Comparison of ENCODE assay signal across 21 cellular contexts in the genomic region with DNA sequence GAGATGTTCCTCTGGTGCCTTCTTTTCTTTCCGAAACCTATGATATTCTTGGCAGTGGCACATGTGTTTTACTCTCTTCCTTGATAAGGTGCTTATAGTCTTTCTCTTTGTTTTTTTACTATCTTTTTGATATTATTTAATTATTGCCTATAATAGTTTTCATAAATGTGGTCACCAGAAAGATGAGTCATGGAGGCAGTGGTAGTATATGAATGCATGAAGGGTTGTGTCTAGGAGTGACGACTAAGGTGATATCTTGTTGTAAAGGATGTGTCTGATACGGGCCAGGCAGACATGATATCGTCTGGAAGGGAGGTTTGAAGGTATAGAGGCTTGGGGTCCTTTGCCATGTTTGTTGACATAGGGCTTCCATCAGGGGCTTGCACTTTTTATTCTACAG.
"Had no signal": no experiment of that assay in that cellular context is flagged by ENCODE, and none has a peak within 500 bp of the region (broad histone marks: within the 10 kb centered on the region; RNA-seq: fewer than 3 reads in every experiment).

No MANE protein-coding gene starts in this region.

- DNase-seq: activated CD4-positive, alpha-beta T cell treated with anti-CD3 and anti-CD28 coated beads, Interleukin-2, amount 10 ng/mL, durations not matched to agents 7 days and 5 days; activated CD8-positive, alpha-beta memory T cell treated with anti-CD3 and anti-CD28 coated beads, Interleukin-2, amount 50 U/mL, for 4 hours; activated effector memory CD4-positive, alpha-beta T cell treated with Interleukin-2 at 50 U/mL for 16 hours; activated naive CD4-positive, alpha-beta T cell treated with anti-CD3 and anti-CD28 coated beads, Interleukin-2, amount 50 U/mL, for 16 hours; activated T-cell treated with anti-CD3 and anti-CD28 coated beads, Interleukin-2, amount 50 U/mL, for 4 hours; islet precursor cell; lower lobe of right lung; pancreas; spleen; stimulated activated CD4-positive, alpha-beta T cell treated with anti-CD3 and anti-CD28 coated beads, Interleukin-4, amount 100 ng/mL, for 4 hours; T-helper 1 cell; T-helper 9 cell; tibial artery; uterus had no signal

- H3K36me3 ChIP-seq: esophagus muscularis mucosa, lower lobe of right lung, neutrophil, pancreas, spleen, tibial artery, uterus had no signal

- H3K27me3 ChIP-seq: body of pancreas, esophagus muscularis mucosa, hepatocyte, neutrophil, pancreas, spleen, tibial artery, uterus had no signal

- H3K9me3 ChIP-seq: body of pancreas, esophagus muscularis mucosa, lower lobe of right lung, neutrophil, pancreas, spleen, tibial artery, uterus had no signal

- H3K4me3 Mint-ChIP-seq: activated CD4-positive, alpha-beta T cell treated with anti-CD3 and anti-CD28 coated beads, Interleukin-2, amount 10 ng/mL, durations not matched to agents 7 days and 5 days; activated T-cell treated with anti-CD3 and anti-CD28 coated beads, Interleukin-2, amount 50 U/mL, for 4 hours; natural killer cell treated with Interleukin-12 subunit alpha and Interleukin-12 subunit beta and Interleukin-15 and Interleukin-18, amount 100 ng/mL, for 72 hours; stimulated activated memory B cell treated with anti-CD40 and anti-IgM and Interleukin-4, amounts not matched to agents 10 μg/mL and 1 μg/mL and 100 μg/mL, for 72 hours had no signal

- H3K27ac Mint-ChIP-seq: activated CD4-positive, alpha-beta T cell treated with anti-CD3 and anti-CD28 coated beads, Interleukin-2, amount 10 ng/mL, durations not matched to agents 7 days and 5 days; natural killer cell treated with Interleukin-12 subunit alpha and Interleukin-12 subunit beta and Interleukin-15 and Interleukin-18, amount 100 ng/mL, for 72 hours; stimulated activated memory B cell treated with anti-CD40 and anti-IgM and Interleukin-4, amounts not matched to agents 10 μg/mL and 1 μg/mL and 100 μg/mL, for 72 hours had no signal

- H3K4me1 ChIP-seq: lower lobe of right lung, spleen, uterus had no signal

- H3K36me3 Mint-ChIP-seq: natural killer cell treated with Interleukin-12 subunit alpha and Interleukin-12 subunit beta and Interleukin-15 and Interleukin-18, amount 100 ng/mL, for 72 hours had no signal

- H3K4me1 Mint-ChIP-seq: activated CD4-positive, alpha-beta T cell treated with anti-CD3 and anti-CD28 coated beads, Interleukin-2, amount 10 ng/mL, durations not matched to agents 7 days and 5 days had no signal

- H3K27me3 Mint-ChIP-seq: activated CD4-positive, alpha-beta T cell treated with anti-CD3 and anti-CD28 coated beads, Interleukin-2, amount 10 ng/mL, durations not matched to agents 7 days and 5 days; natural killer cell treated with Interleukin-12 subunit alpha and Interleukin-12 subunit beta and Interleukin-15 and Interleukin-18, amount 100 ng/mL, for 72 hours; stimulated activated memory B cell treated with anti-CD40 and anti-IgM and Interleukin-4, amounts not matched to agents 10 μg/mL and 1 μg/mL and 100 μg/mL, for 72 hours had no signal

- H3K9me3 Mint-ChIP-seq: activated CD4-positive, alpha-beta T cell treated with anti-CD3 and anti-CD28 coated beads, Interleukin-2, amount 10 ng/mL, durations not matched to agents 7 days and 5 days; activated T-cell treated with anti-CD3 and anti-CD28 coated beads, Interleukin-2, amount 50 U/mL, for 4 hours; natural killer cell treated with Interleukin-12 subunit alpha and Interleukin-12 subunit beta and Interleukin-15 and Interleukin-18, amount 100 ng/mL, for 72 hours; stimulated activated memory B cell treated with anti-CD40 and anti-IgM and Interleukin-4, amounts not matched to agents 10 μg/mL and 1 μg/mL and 100 μg/mL, for 72 hours had no signal

- H3K4me3 ChIP-seq: body of pancreas, coronary artery, esophagus muscularis mucosa, hepatocyte, lower lobe of right lung, pancreas, spleen, tibial artery, uterus had no signal

- H3K27ac ChIP-seq: coronary artery, esophagus muscularis mucosa, hepatocyte, lower lobe of right lung, neutrophil, pancreas, spleen, tibial artery, uterus had no signal
